Comparison of ENCODE assay signal across 24 cellular contexts in the genomic region with DNA sequence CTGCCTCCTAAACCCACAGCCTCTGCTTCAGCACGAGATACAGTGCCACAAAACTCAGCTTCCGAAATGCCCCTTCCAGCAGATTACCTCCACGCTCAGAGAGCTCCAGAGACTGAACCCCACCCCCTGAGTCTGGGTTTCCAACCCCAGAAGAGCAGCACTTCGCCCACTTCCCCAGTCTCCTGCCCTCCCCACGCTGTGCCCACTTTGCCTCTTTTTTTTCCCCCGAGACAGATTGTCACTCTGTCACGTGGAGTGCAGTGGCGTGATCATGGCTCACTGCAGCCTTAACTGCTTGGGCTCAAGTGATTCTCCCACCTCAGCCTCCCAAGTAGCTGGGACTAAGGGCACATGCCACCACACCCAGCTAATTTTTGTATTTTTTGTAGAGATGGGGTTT. TPM values are rescaled to one million over a fixed set of nuclear protein-coding genes. Genes with fewer than 3 reads are reported as not detected.
"Had no signal": no experiment of that assay in that cellular context is flagged by ENCODE, and none has a peak within 500 bp of the region (broad histone marks: within the 10 kb centered on the region; RNA-seq: fewer than 3 reads in every experiment).

No MANE protein-coding gene starts in this region.

- H3K36me3 ChIP-seq: ovary had no signal

- DNase-seq: activated CD4-positive, alpha-beta T cell treated with anti-CD3 and anti-CD28 coated beads for 1 hour; activated CD4-positive, alpha-beta T cell treated with anti-CD3 and anti-CD28 coated beads, Interleukin-2, amount 50 U/mL, for 48 hours; activated effector memory CD4-positive, alpha-beta T cell treated with anti-CD3 and anti-CD28 coated beads, Interleukin-2, amount 50 U/mL, for 16 hours; activated naive CD4-positive, alpha-beta T cell treated with anti-CD3 and anti-CD28 coated beads, Interleukin-2, amount 10 ng/mL, durations not matched to agents 7 days and 5 days; dermis blood vessel endothelial cell; effector CD8-positive, alpha-beta T cell; erythroblast; foreskin fibroblast; hippocampal formation; kidney glomerular epithelial cell; left lung; mammary epithelial cell; midbrain; natural killer cell; ovary; stimulated activated CD4-positive, alpha-beta T cell treated with anti-CD3 and anti-CD28 coated beads, Interleukin-4, amount 100 ng/mL, for 24 hours; stimulated activated naive CD4-positive, alpha-beta T cell treated with Interleukin-2 at 50 U/mL for 16 hours; upper lobe of left lung had no signal

- H3K9me3 ChIP-seq: left lung, neutrophil, ovary, prostate gland, thoracic aorta, upper lobe of left lung had no signal

- H3K4me1 ChIP-seq: left lung, prostate gland had no signal

- H3K27me3 ChIP-seq: left lung, neutrophil, ovary, upper lobe of left lung had no signal

- H3K4me3 ChIP-seq: left lung, ovary, prostate gland, thoracic aorta, upper lobe of left lung had no signal

- ATAC-seq: left lung, natural killer cell had no signal

- H3K27ac ChIP-seq: left lung, neutrophil, ovary, prostate gland, thoracic aorta, upper lobe of left lung, VCaP had no signal

RNA-seq across cellular contexts. Expression of gene HES3, which starts 18.3 kb away (rescaled TPM):
- total RNA-seq: cardiac septum, dermis blood vessel endothelial cell, fibroblast of lung, left lung, mammary epithelial cell, natural killer cell, ovary, prostate gland, thoracic aorta, upper lobe of left lung had no signal
- polyA plus RNA-seq: fibroblast of lung, mammary epithelial cell, ovary had no signal
